ENCODE assay signal across 13 cellular contexts in genomic region chr1:160877221-160877620, GRCh38. TPM values are rescaled to one million over a fixed set of nuclear protein-coding genes. Genes with fewer than 3 reads are reported as not detected.
DNase-seq lines count a peak whose midpoint lies in the region; ATAC-seq and TF ChIP-seq lines count a peak whose summit lies in the region.
"Had no signal": no experiment of that assay in that cellular context is flagged by ENCODE, and none has a peak within 500 bp of the region (broad histone marks: within the 10 kb centered on the region; RNA-seq: fewer than 3 reads in every experiment).

No MANE protein-coding gene starts in this region.

- no peak overlapping the region for H3K4me2 ChIP-seq in H9 (ENCODE audit: insufficient read depth, insufficient read length, low read length)
- no peak overlapping the region for H3K4me2 ChIP-seq in mesendoderm (ENCODE audit: low read length)

- no peaks in the 10 kb centered on the region for H4K20me1 ChIP-seq in H9 (ENCODE audit: control insufficient read depth, insufficient read depth, insufficient read length)

- H3K9ac ChIP-seq in H9 (ENCODE audit: extremely low read depth, insufficient read length, low read length) (no peak overlapping the region), mesendoderm (ENCODE audit: low read length) (no peak overlapping the region)

- no peak overlapping the region for H2AFZ ChIP-seq in H9 (ENCODE audit: low read length)

- no peaks in the 10 kb centered on the region for H3K4me1 ChIP-seq in H9 (ENCODE audit: insufficient read depth, low read length)
- no peaks in the 10 kb centered on the region for H3K4me1 ChIP-seq in mesendoderm (ENCODE audit: control insufficient read depth, low read depth, low read length)

- DNase-seq in NOMO-1 treated with DMSO at 0.1 percent for 48 hours (lab: John Stamatoyannopoulos, UW; ENCODE audit: unreplicated experiment) (peak; percentile 17), NOMO-1 treated with dmso at 0.1 percent for 144 hours (lab: John Stamatoyannopoulos, UW; ENCODE audit: unreplicated experiment) (no peak), H9 (no peak), SKM-1 treated with dmso at 0.1 percent for 144 hours (lab: John Stamatoyannopoulos, UW; ENCODE audit: unreplicated experiment) (peak; percentile 44), mesendoderm (peak; percentile 46)
- DNase-seq in activated CD4-positive, CD25-positive, alpha-beta regulatory T cell treated with anti-CD3 and anti-CD28 coated beads, Interleukin-2, amount 50 U/mL, for 72 hours, result no peak
- DNase-seq in NK-92 treated with Interleukin-12 subunit alpha and Interleukin-12 subunit beta, amount 100 ng/mL, for 24 hours (lab: John Stamatoyannopoulos, UW), result no peak
- DNase-seq: activated CD4-positive, alpha-beta T cell treated with anti-CD3 and anti-CD28 coated beads, Interleukin-2, amount 50 U/mL, for 1 hour; anterior cingulate cortex; NCI-H1694 treated with DMSO at 0.1 percent for 48 hours had no signal

- no peak for ATAC-seq in SK-N-SH treated with all-trans-retinoic acid at 6 μM for 48 hours

- no peaks in the 10 kb centered on the region for H3K36me3 ChIP-seq in mesendoderm (ENCODE audit: control insufficient read depth, insufficient read depth, low read length)
- H3K36me3 ChIP-seq: neutrophil had no signal

- H3K4me3 Mint-ChIP-seq in H9, result no peak overlapping the region

- H3K27ac ChIP-seq in H9 (ENCODE audit: insufficient read length, low read depth, low read length), result no peak overlapping the region
- H3K27ac ChIP-seq in mesendoderm (ENCODE audit: low read depth, low read length), result no peak overlapping the region

- no peak overlapping the region for H2BK5ac ChIP-seq in H9 (ENCODE audit: insufficient read length, low read length)
- H2BK5ac ChIP-seq in mesendoderm (ENCODE audit: low read length), result no peak overlapping the region

- H3K14ac ChIP-seq in H9 (ENCODE audit: insufficient read depth, low read length), result no peak overlapping the region

- H4K5ac ChIP-seq in H9 (ENCODE audit: insufficient read length, low read depth, low read length), result no peak overlapping the region
- no peak overlapping the region for H4K5ac ChIP-seq in mesendoderm (ENCODE audit: low read length)

- H2BK120ac ChIP-seq in H9 (ENCODE audit: low read depth, low read length, poor library complexity, severe bottlenecking) (no peak overlapping the region), mesendoderm (ENCODE audit: low read depth, low read length) (no peak overlapping the region)

- H3K27ac Mint-ChIP-seq in H9, result no peak overlapping the region

- H2BK15ac ChIP-seq in H9 (ENCODE audit: low read depth, low read length), result no peak overlapping the region
- no peak overlapping the region for H2BK15ac ChIP-seq in mesendoderm (replicated peaks; ENCODE audit: low read depth)

- no peaks in the 10 kb centered on the region for H3K36me3 Mint-ChIP-seq in H9 (ENCODE audit: insufficient read depth in 1 of 3, low read depth in 3 of 3)

- H2AK5ac ChIP-seq in H9 (ENCODE audit: insufficient read length, low read length) (no peak overlapping the region), mesendoderm (ENCODE audit: low read length) (no peak overlapping the region)

- no peak overlapping the region for H4K91ac ChIP-seq in H9 (ENCODE audit: insufficient read length, low read depth, low read length)

- H3K23me2 ChIP-seq in H9 (ENCODE audit: insufficient read length, low read depth, low read length, poor library complexity, severe bottlenecking), result no peaks in the 10 kb centered on the region

- peaks cover 4 to 6% of the 10 kb centered on the region in 2 experiments for H3K4me1 Mint-ChIP-seq in H9

- no peak overlapping the region for H3T11ph ChIP-seq in H9 (ENCODE audit: low read length)

- H3K23ac ChIP-seq in H9 (ENCODE audit: insufficient read length, low read depth, low read length) (no peak overlapping the region), mesendoderm (ENCODE audit: low read length) (no peak overlapping the region)

- no peak overlapping the region for H2BK20ac ChIP-seq in H9 (ENCODE audit: low read depth, low read length, poor library complexity, severe bottlenecking)

- H3K4me3 ChIP-seq in mesendoderm (ENCODE audit: low read length), result no peak overlapping the region

- no peaks in the 10 kb centered on the region; the same call in none of the 2 replicates for H3K27me3 Mint-ChIP-seq in H9 (ENCODE audit: low read depth)

- H3K56ac ChIP-seq in H9 (ENCODE audit: insufficient read length, low read depth, low read length), result no peak overlapping the region
- no peak overlapping the region for H3K56ac ChIP-seq in mesendoderm (ENCODE audit: low read length)

- H3K79me1 ChIP-seq in H9 (ENCODE audit: insufficient read depth, low read depth, low read length, poor library complexity, severe bottlenecking), result no peaks in the 10 kb centered on the region
- no peaks in the 10 kb centered on the region for H3K79me1 ChIP-seq in mesendoderm (ENCODE audit: low read length)

- H3K18ac ChIP-seq in H9 (ENCODE audit: insufficient read length, low read depth, low read length) (no peak overlapping the region), mesendoderm (ENCODE audit: low read length) (no peak overlapping the region)

- H3K4ac ChIP-seq in H9 (ENCODE audit: low read depth, low read length), result no peak overlapping the region
- no peak overlapping the region for H3K4ac ChIP-seq in mesendoderm (ENCODE audit: low read depth, low read length)

- H3K27me3 ChIP-seq in H9 (ENCODE audit: insufficient read depth, low read length) (no peaks in the 10 kb centered on the region), mesendoderm (ENCODE audit: insufficient read depth, low read length, poor library complexity) (no peaks in the 10 kb centered on the region)
- H3K27me3 ChIP-seq: neutrophil had no signal

- H3K9me3 ChIP-seq in H9 (ENCODE audit: control insufficient read depth, low read depth, low read length), result no peaks in the 10 kb centered on the region
- H3K9me3 ChIP-seq: neutrophil had no signal

- H3K9me3 Mint-ChIP-seq in H9, result 0 out of 5 replicates have a peak, but pooled peaks cover 0 to 2% of the 10 kb centered on the region in 2 experiments

- no peak overlapping the region for H4K8ac ChIP-seq in H9 (replicated peaks; ENCODE audit: insufficient read length, low read depth, low read length)
- no peak overlapping the region for H4K8ac ChIP-seq in mesendoderm (ENCODE audit: low read depth, low read length)

- H3K79me2 ChIP-seq in H9 (ENCODE audit: insufficient read depth, low read length) (no peaks in the 10 kb centered on the region), mesendoderm (ENCODE audit: control insufficient read depth, insufficient read depth, low read length) (no peaks in the 10 kb centered on the region)

- TF ChIP-seq CTCF in H9 (conservative IDR thresholded peaks at IDR 0.05), result peak; percentile 60

- no peak overlapping the region for H2BK12ac ChIP-seq in H9 (ENCODE audit: insufficient read length, low read depth, low read length)

TF ChIP-seq in SK-N-SH treated with all-trans-retinoic acid at 6 μM for 48 hours, 23 proteins besides CTCF, POLR2A, EP300 and RAD21:
- no peak for TF ChIP-seq ZC3H10 (CRISPR knock-in tag; IDR thresholded peaks at IDR 0.05)
- TF ChIP-seq ZNF70 (CRISPR knock-in tag; IDR thresholded peaks at IDR 0.05), result no peak
- TF ChIP-seq PPARA (CRISPR knock-in tag; IDR thresholded peaks at IDR 0.05; ENCODE audit: borderline replicate concordance), result no peak
- TF ChIP-seq SNAI2 (CRISPR knock-in tag; IDR thresholded peaks at IDR 0.05), result no peak

RNA-seq across cellular contexts. Expression of gene ITLN1, which starts 7.8 kb away (rescaled TPM):
- total RNA-seq in H9 (2021), result not detected in 2 replicates
- polyA plus RNA-seq in mesendoderm (2013, experiment 1 of 2), result not detected
- not detected for polyA plus RNA-seq in mesendoderm (2013, experiment 2 of 2)
- total RNA-seq: endothelial cell of umbilical vein had no signal

RNA-seq across cellular contexts. Expression of gene CD244, which starts 14.5 kb away (rescaled TPM):
- not detected in 2 replicates for total RNA-seq in H9 (2021)
- not detected for polyA plus RNA-seq in mesendoderm (2013, experiment 1 of 2)
- not detected for polyA plus RNA-seq in mesendoderm (2013, experiment 2 of 2)
- total RNA-seq: endothelial cell of umbilical vein had no signal
- polyA plus RNA-seq: endothelial cell of umbilical vein had no signal

Comparison
In these comparisons a context has a peak if more than half of its experiments do, and no peak if none do; other contexts are left out.
1. DNase-seq: peak in NOMO-1 treated with DMSO at 0.1 percent for 48 hours (single experiment), SKM-1 treated with dmso at 0.1 percent for 144 hours (single experiment) and mesendoderm (single experiment); none in NOMO-1 treated with dmso at 0.1 percent for 144 hours (single experiment), H9 (single experiment), activated CD4-positive, CD25-positive, alpha-beta regulatory T cell treated with anti-CD3 and anti-CD28 coated beads, Interleukin-2, amount 50 U/mL, for 72 hours (single experiment) and NK-92 treated with Interleukin-12 subunit alpha and Interleukin-12 subunit beta, amount 100 ng/mL, for 24 hours (single experiment).